1 cellular context compared by ENCODE assay signal in the genomic region with DNA sequence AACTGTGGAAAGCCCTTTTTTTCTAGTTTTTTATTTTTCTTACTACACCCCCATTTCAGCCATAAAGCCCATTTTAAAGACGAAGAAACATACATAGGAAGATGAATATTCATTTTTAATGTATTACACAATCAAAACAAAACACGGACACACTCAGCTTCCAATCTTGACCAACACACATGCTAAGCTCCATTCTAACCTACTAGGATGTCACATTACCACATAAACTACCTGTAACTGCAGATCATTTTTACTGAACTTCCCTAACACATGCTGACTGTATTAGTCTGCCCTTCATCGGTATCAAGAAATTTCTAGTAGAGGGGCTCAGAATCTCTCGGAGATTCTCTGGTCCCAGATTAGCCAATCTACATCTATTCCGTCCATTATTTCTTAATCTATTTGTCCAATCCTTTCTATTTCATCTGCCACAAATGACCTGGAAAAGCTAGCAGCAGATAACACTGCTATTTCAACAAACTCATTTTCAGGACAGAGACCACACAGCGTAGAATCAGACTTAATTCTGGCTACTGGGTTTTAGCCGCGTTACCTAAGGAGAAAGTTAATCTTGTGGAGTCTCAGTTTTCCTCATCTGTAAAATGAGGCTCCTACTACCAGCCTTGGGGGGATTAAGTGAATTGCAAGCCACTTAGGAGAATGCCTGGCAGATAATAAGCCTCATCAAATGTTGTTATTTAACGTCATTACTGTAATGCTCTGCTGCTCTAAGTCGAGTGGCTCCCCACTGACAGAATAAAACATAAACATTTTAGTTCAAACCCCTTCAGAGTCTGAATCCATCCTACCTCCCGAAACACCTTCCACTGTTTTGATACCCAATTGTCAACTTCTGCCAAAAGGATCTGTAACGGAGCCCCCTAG.
TF ChIP-seq lines count a peak whose summit lies in the region.

No MANE protein-coding gene starts in this region.

TF ChIP-seq in K562, 482 proteins besides CTCF, POLR2A, EP300 and RAD21 (continued from another document):
- no peak for TF ChIP-seq DNMT1 (IDR thresholded peaks at IDR 0.05)
TF ChIP-seq in K562: peak in this region for 8.
